2 cellular contexts compared by ENCODE assay signal in genomic region chr2:237223208-237223861, GRCh38.
TF ChIP-seq lines count a peak whose summit lies in the region.

No MANE protein-coding gene starts in this region.

TF ChIP-seq in IMR-90, 13 proteins besides CTCF, POLR2A, EP300 and RAD21:
- no peak for TF ChIP-seq RFX5 (IDR thresholded peaks at IDR 0.05; ENCODE audit: low read depth, low read length)
- peak; percentile 56 for TF ChIP-seq RCOR1 (IDR thresholded peaks at IDR 0.05; ENCODE audit: insufficient replicate concordance, low read length)
- TF ChIP-seq MXI1 (IDR thresholded peaks at IDR 0.05; ENCODE audit: borderline replicate concordance, low read depth, low read length), result no peak
- TF ChIP-seq SMC3 (IDR thresholded peaks at IDR 0.05; ENCODE audit: low read depth, low read length), result peak; percentile 15
- TF ChIP-seq CEBPB (IDR thresholded peaks at IDR 0.05; ENCODE audit: low read depth, low read length), result peak; percentile 47; the same call in 1 of the 2 replicates
- peak; percentile 73; the same call in 1 of the 2 replicates for TF ChIP-seq BHLHE40 (IDR thresholded peaks at IDR 0.05; ENCODE audit: low read depth, low read length)
- TF ChIP-seq, protein P1, sequence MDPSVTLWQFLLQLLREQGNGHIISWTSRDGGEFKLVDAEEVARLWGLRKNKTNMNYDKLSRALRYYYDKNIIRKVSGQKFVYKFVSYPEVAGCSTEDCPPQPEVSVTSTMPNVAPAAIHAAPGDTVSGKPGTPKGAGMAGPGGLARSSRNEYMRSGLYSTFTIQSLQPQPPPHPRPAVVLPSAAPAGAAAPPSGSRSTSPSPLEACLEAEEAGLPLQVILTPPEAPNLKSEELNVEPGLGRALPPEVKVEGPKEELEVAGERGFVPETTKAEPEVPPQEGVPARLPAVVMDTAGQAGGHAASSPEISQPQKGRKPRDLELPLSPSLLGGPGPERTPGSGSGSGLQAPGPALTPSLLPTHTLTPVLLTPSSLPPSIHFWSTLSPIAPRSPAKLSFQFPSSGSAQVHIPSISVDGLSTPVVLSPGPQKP (IDR thresholded peaks at IDR 0.05; ENCODE audit: borderline replicate concordance, low read depth, low read length), result no peak
- TF ChIP-seq CHD1 (IDR thresholded peaks at IDR 0.05; ENCODE audit: low read depth, low read length), result no peak
- TF ChIP-seq NFE2L2 (IDR thresholded peaks at IDR 0.05; ENCODE audit: low read depth, low read length), result no peak; the same call in 1 of the 2 replicates
- 0 out of 2 replicates have a peak, but pooled peaks have one; percentile 5 for TF ChIP-seq MAFK (IDR thresholded peaks at IDR 0.05; ENCODE audit: low read depth, low read length)
- 0 out of 2 replicates have a peak, but pooled peaks have one; percentile 50 for TF ChIP-seq FOS (IDR thresholded peaks at IDR 0.05; ENCODE audit: low read depth, low read length)
- TF ChIP-seq USF2 (IDR thresholded peaks at IDR 0.05; ENCODE audit: low read depth, low read length), result peak; percentile 58
- peak; percentile 48; the same call in 1 of the 2 replicates for TF ChIP-seq MAZ (IDR thresholded peaks at IDR 0.05; ENCODE audit: borderline replicate concordance, low read depth, low read length)

TF ChIP-seq in H1, 55 proteins besides CTCF, POLR2A, EP300 and RAD21:
- TF ChIP-seq KDM4A (IDR thresholded peaks at IDR 0.05; ENCODE audit: low read depth, low read length, severe bottlenecking), result no peak
- no peak for TF ChIP-seq CEBPB (IDR thresholded peaks at IDR 0.05; ENCODE audit: low read depth, low read length)
- TF ChIP-seq, protein P2, sequence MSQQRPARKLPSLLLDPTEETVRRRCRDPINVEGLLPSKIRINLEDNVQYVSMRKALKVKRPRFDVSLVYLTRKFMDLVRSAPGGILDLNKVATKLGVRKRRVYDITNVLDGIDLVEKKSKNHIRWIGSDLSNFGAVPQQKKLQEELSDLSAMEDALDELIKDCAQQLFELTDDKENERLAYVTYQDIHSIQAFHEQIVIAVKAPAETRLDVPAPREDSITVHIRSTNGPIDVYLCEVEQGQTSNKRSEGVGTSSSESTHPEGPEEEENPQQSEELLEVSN (IDR thresholded peaks at IDR 0.05), result no peak
